ENCODE assay signal across 25 cellular contexts in genomic region chr14:84969501-84969900, GRCh38.
A peak's percentile ranks its signal among the peaks of the same experiment; 100 is the strongest.
DNase-seq lines count a peak whose midpoint lies in the region; ATAC-seq, FAIRE-seq and TF ChIP-seq lines count a peak whose summit lies in the region.
"Had no signal": no experiment of that assay in that cellular context is flagged by ENCODE, and none has a peak within 500 bp of the region (broad histone marks: within the 10 kb centered on the region; RNA-seq: fewer than 3 reads in every experiment).

No MANE protein-coding gene starts in this region.

- no peak for FAIRE-seq in endothelial cell of umbilical vein (lab: Jason Lieb, UNC)
- FAIRE-seq: kidney had no signal

- DNase-seq in NCI-H345 (lab: John Stamatoyannopoulos, UW) (peak; percentile 49), NCI-H345 treated with DMSO at 0.1 percent for 48 hours (lab: John Stamatoyannopoulos, UW; ENCODE audit: unreplicated experiment) (no peak), NCI-H510A treated with DMSO at 0.1 percent for 48 hours (lab: John Stamatoyannopoulos, UW) (peak; percentile 73), endothelial cell of umbilical vein (ENCODE audit: low read depth, low spot score) (no peak), upper lobe of right lung (no peak), erythroblast (lab: John Stamatoyannopoulos, UW) (no peak)
- DNase-seq in activated naive CD4-positive, alpha-beta T cell treated with anti-CD3 and anti-CD28 coated beads, Interleukin-2, amount 50 U/mL, for 72 hours (ENCODE audit: low spot score in 2 of 2) = no peak
- no peak for DNase-seq in activated CD8-positive, alpha-beta T cell treated with anti-CD3 and anti-CD28 coated beads, Interleukin-2, amount 10 ng/mL, durations not matched to agents 7 days and 5 days
- DNase-seq: ACHN; activated CD8-positive, alpha-beta memory T cell treated with anti-CD3 and anti-CD28 coated beads, Interleukin-2, amount 50 U/mL, for 4 hours; activated naive CD8-positive, alpha-beta T cell treated with anti-CD3 and anti-CD28 coated beads, Interleukin-2, amount 10 ng/mL, durations not matched to agents 7 days and 5 days; effector CD4-positive, alpha-beta T cell; H9; kidney; NCI-H1436; occipital lobe; PC-9; stimulated activated CD4-positive, alpha-beta T cell treated with anti-CD3 and anti-CD28 coated beads, Interleukin-2, amount 100 ng/mL, for 48 hours; stimulated activated naive CD4-positive, alpha-beta T cell; tibial artery; WERI-Rb-1 had no signal

- H3K4me1 ChIP-seq in endothelial cell of umbilical vein (ENCODE audit: control insufficient read depth, extremely low read depth, insufficient read depth, low read length) (peaks cover 17% of the 10 kb centered on the region), upper lobe of right lung (no peaks in the 10 kb centered on the region)
- H3K4me1 ChIP-seq: BLaER1 treated with 17β-estradiol and CSF1 and Interleukin-3, amounts not matched to agents 10 nM and 100 nM; tibial artery had no signal

- peak overlapping the region; percentile 30 for H2AFZ ChIP-seq in endothelial cell of umbilical vein (ENCODE audit: low read depth, low read length)
- H2AFZ ChIP-seq: PC-9 had no signal

- BruUV-seq in endothelial cell of umbilical vein (replicated peaks; lab: Mats Ljungman, UMichigan) = no TSS peak

- intact Hi-C loops in endothelial cell of umbilical vein (cut with micrococcal nuclease) (loop anchor here (5.0 to 10.0 kb wide), 3 partner anchors 347 to 825 kb away; no protein-coding TSS in a partner anchor), upper lobe of right lung (cut with DNase I) (no loop called here)

- no peak overlapping the region for H3K9ac ChIP-seq in endothelial cell of umbilical vein (replicated peaks; ENCODE audit: extremely low read depth, insufficient read depth, low read length)
- H3K9ac ChIP-seq: BLaER1 treated with 17β-estradiol and CSF1 and Interleukin-3, amounts not matched to agents 10 nM and 100 nM had no signal

- peak; percentile 30 for ATAC-seq in upper lobe of right lung
- ATAC-seq in activated naive CD4-positive, alpha-beta T cell treated with anti-CD3 and anti-CD28 coated beads, Interleukin-2, amount 50 U/mL, for 72 hours = no peak
- ATAC-seq in activated CD8-positive, alpha-beta T cell treated with anti-CD3 and anti-CD28 coated beads, Interleukin-2, amount 10 ng/mL, durations not matched to agents 7 days and 5 days = no peak
- ATAC-seq: activated T-helper 17 cell treated with anti-CD3 and anti-CD28 coated beads, Interleukin-2, amount 50 U/mL, for 72 hours had no signal

- H3K4me2 ChIP-seq in endothelial cell of umbilical vein (ENCODE audit: insufficient read depth, low read length) = no peak overlapping the region
- H3K4me2 ChIP-seq: BLaER1 treated with 17β-estradiol and CSF1 and Interleukin-3, amounts not matched to agents 10 nM and 100 nM; PC-9 had no signal

- H4K20me1 ChIP-seq in endothelial cell of umbilical vein (replicated peaks; ENCODE audit: control insufficient read depth, extremely low read depth, insufficient read depth, low read length) = no peaks in the 10 kb centered on the region
- H4K20me1 ChIP-seq: BLaER1 treated with 17β-estradiol and CSF1 and Interleukin-3, amounts not matched to agents 10 nM and 100 nM had no signal

- H3K4me3 ChIP-seq in endothelial cell of umbilical vein (replicated peaks in 1 of 3; ENCODE audit: insufficient read depth in 1 of 3, low read depth in 1 of 3, low read length in 3 of 3) (no peak overlapping the region), upper lobe of right lung (no peak overlapping the region)
- H3K4me3 ChIP-seq: BLaER1 treated with 17β-estradiol and CSF1 and Interleukin-3, amounts not matched to agents 10 nM and 100 nM; lung; PC-9; SK-N-MC; tibial artery had no signal

- peaks cover 12 to 20% of the 10 kb centered on the region in 2 donors for H3K9me3 Mint-ChIP-seq in activated naive CD4-positive, alpha-beta T cell treated with anti-CD3 and anti-CD28 coated beads, Interleukin-2, amount 50 U/mL, for 72 hours
- H3K9me3 Mint-ChIP-seq in activated CD8-positive, alpha-beta T cell treated with anti-CD3 and anti-CD28 coated beads, Interleukin-2, amount 10 ng/mL, durations not matched to agents 7 days and 5 days (ENCODE audit: insufficient read depth) = peaks cover 17% of the 10 kb centered on the region
- H3K9me3 Mint-ChIP-seq: H9 had no signal

- H3K79me2 ChIP-seq in endothelial cell of umbilical vein (ENCODE audit: control insufficient read depth, insufficient read depth, low read length) = no peaks in the 10 kb centered on the region

- CTCF ChIA-PET in endothelial cell of umbilical vein (lab: Charles Lee) = no interaction called here
- CTCF ChIA-PET in activated CD8-positive, alpha-beta T cell treated with anti-CD3 and anti-CD28 coated beads, Interleukin-2, amount 10 ng/mL, durations not matched to agents 7 days and 5 days (lab: Charles Lee) = no interaction called here

- no peak overlapping the region for H3K27ac Mint-ChIP-seq in activated naive CD4-positive, alpha-beta T cell treated with anti-CD3 and anti-CD28 coated beads, Interleukin-2, amount 50 U/mL, for 72 hours
- no peak overlapping the region for H3K27ac Mint-ChIP-seq in activated CD8-positive, alpha-beta T cell treated with anti-CD3 and anti-CD28 coated beads, Interleukin-2, amount 10 ng/mL, durations not matched to agents 7 days and 5 days
- H3K27ac Mint-ChIP-seq: activated naive CD8-positive, alpha-beta T cell treated with anti-CD3 and anti-CD28 coated beads, Interleukin-2, amount 10 ng/mL, durations not matched to agents 7 days and 5 days; activated T-helper 17 cell treated with anti-CD3 and anti-CD28 coated beads, Interleukin-2, amount 50 U/mL, for 72 hours; H9 had no signal

- H3K36me3 ChIP-seq in endothelial cell of umbilical vein (ENCODE audit: control insufficient read depth in 2 of 2, extremely low read depth in 1 of 2, insufficient read depth in 2 of 2, low read length in 2 of 2) (no peaks in the 10 kb centered on the region), upper lobe of right lung (no peaks in the 10 kb centered on the region)
- H3K36me3 ChIP-seq: BLaER1 treated with 17β-estradiol and CSF1 and Interleukin-3, amounts not matched to agents 10 nM and 100 nM; tibial artery; WERI-Rb-1 had no signal

- H3K9me3 ChIP-seq in endothelial cell of umbilical vein (replicated peaks; ENCODE audit: control insufficient read depth, insufficient read depth, low read length) (no peaks in the 10 kb centered on the region), upper lobe of right lung (no peaks in the 10 kb centered on the region)
- H3K9me3 ChIP-seq: BLaER1 treated with 17β-estradiol and CSF1 and Interleukin-3, amounts not matched to agents 10 nM and 100 nM; tibial artery had no signal

- no peak overlapping the region for H3K27ac ChIP-seq in endothelial cell of umbilical vein (ENCODE audit: insufficient read depth, low read depth, low read length)
- no peak overlapping the region for H3K27ac ChIP-seq in upper lobe of right lung
- H3K27ac ChIP-seq: BLaER1 treated with 17β-estradiol and CSF1 and Interleukin-3, amounts not matched to agents 10 nM and 100 nM; PC-9; SK-N-MC; tibial artery; WERI-Rb-1 had no signal

- no peak for TF ChIP-seq POLR2A in endothelial cell of umbilical vein (IDR thresholded peaks at IDR 0.05; ENCODE audit: low read depth, low read length)
- TF ChIP-seq POLR2A in erythroblast (IDR thresholded peaks at IDR 0.05; ENCODE audit: low read length) = no peak

- dilution Hi-C loops in endothelial cell of umbilical vein (cut with MboI; ENCODE audit: extremely low pct_ligation_motif_present, low sequenced_read_pairs) = no loop called here

- no peaks in the 10 kb centered on the region for H3K27me3 ChIP-seq in endothelial cell of umbilical vein (ENCODE audit: control insufficient read depth in 2 of 2, insufficient read depth in 2 of 2, low read length in 2 of 2)
- no peaks in the 10 kb centered on the region for H3K27me3 ChIP-seq in upper lobe of right lung
- H3K27me3 ChIP-seq: BLaER1 treated with 17β-estradiol and CSF1 and Interleukin-3, amounts not matched to agents 10 nM and 100 nM; tibial artery had no signal

- no peaks in the 10 kb centered on the region for H3K27me3 Mint-ChIP-seq in activated CD8-positive, alpha-beta T cell treated with anti-CD3 and anti-CD28 coated beads, Interleukin-2, amount 10 ng/mL, durations not matched to agents 7 days and 5 days (ENCODE audit: low read depth)
- H3K27me3 Mint-ChIP-seq: activated naive CD8-positive, alpha-beta T cell treated with anti-CD3 and anti-CD28 coated beads, Interleukin-2, amount 10 ng/mL, durations not matched to agents 7 days and 5 days; activated T-helper 17 cell treated with anti-CD3 and anti-CD28 coated beads, Interleukin-2, amount 50 U/mL, for 72 hours had no signal

- H3K9me1 ChIP-seq in endothelial cell of umbilical vein (replicated peaks; ENCODE audit: control insufficient read depth, extremely low read depth, insufficient read depth, low read length) = no peaks in the 10 kb centered on the region

- H3K36me3 Mint-ChIP-seq in activated naive CD4-positive, alpha-beta T cell treated with anti-CD3 and anti-CD28 coated beads, Interleukin-2, amount 50 U/mL, for 72 hours = no peaks in the 10 kb centered on the region
- H3K36me3 Mint-ChIP-seq in activated CD8-positive, alpha-beta T cell treated with anti-CD3 and anti-CD28 coated beads, Interleukin-2, amount 10 ng/mL, durations not matched to agents 7 days and 5 days (ENCODE audit: low read depth) = no peaks in the 10 kb centered on the region
- H3K36me3 Mint-ChIP-seq: activated naive CD8-positive, alpha-beta T cell treated with anti-CD3 and anti-CD28 coated beads, Interleukin-2, amount 10 ng/mL, durations not matched to agents 7 days and 5 days had no signal

- no peak overlapping the region for H3K4me3 Mint-ChIP-seq in activated CD8-positive, alpha-beta T cell treated with anti-CD3 and anti-CD28 coated beads, Interleukin-2, amount 10 ng/mL, durations not matched to agents 7 days and 5 days
- H3K4me3 Mint-ChIP-seq: activated naive CD8-positive, alpha-beta T cell treated with anti-CD3 and anti-CD28 coated beads, Interleukin-2, amount 10 ng/mL, durations not matched to agents 7 days and 5 days; activated T-helper 17 cell treated with anti-CD3 and anti-CD28 coated beads, Interleukin-2, amount 50 U/mL, for 72 hours; H9 had no signal

- TF ChIP-seq CTCF in endothelial cell of umbilical vein (IDR thresholded peaks at IDR 0.05; ENCODE audit: extremely low read depth in 1 of 2, insufficient read depth in 1 of 2, low read depth in 1 of 2, low read length in 2 of 2) (no peak), upper lobe of right lung (IDR thresholded peaks at IDR 0.05) (no peak)

- H3K4me1 Mint-ChIP-seq in activated CD8-positive, alpha-beta T cell treated with anti-CD3 and anti-CD28 coated beads, Interleukin-2, amount 10 ng/mL, durations not matched to agents 7 days and 5 days (ENCODE audit: low read depth) = no peaks in the 10 kb centered on the region
- H3K4me1 Mint-ChIP-seq: activated naive CD8-positive, alpha-beta T cell treated with anti-CD3 and anti-CD28 coated beads, Interleukin-2, amount 10 ng/mL, durations not matched to agents 7 days and 5 days; activated T-helper 17 cell treated with anti-CD3 and anti-CD28 coated beads, Interleukin-2, amount 50 U/mL, for 72 hours had no signal

- POLR2A ChIA-PET in endothelial cell of umbilical vein (lab: Charles Lee) = no interaction called here
- POLR2A ChIA-PET in activated CD8-positive, alpha-beta T cell treated with anti-CD3 and anti-CD28 coated beads, Interleukin-2, amount 10 ng/mL, durations not matched to agents 7 days and 5 days (lab: Charles Lee) = no interaction called here

TF ChIP-seq in endothelial cell of umbilical vein, 7 proteins besides CTCF, POLR2A, EP300 and RAD21 (continues in another document):
- TF ChIP-seq GATA2 (IDR thresholded peaks at IDR 0.05; ENCODE audit: insufficient read depth, insufficient read length, low read depth, low read length) = no peak

Comparison
In these comparisons a context has a peak if more than half of its experiments do, and no peak if none do; other contexts are left out.
1. DNase-seq: peak in NCI-H345 (single experiment) and NCI-H510A treated with DMSO at 0.1 percent for 48 hours (single experiment); none in NCI-H345 treated with DMSO at 0.1 percent for 48 hours (single experiment), endothelial cell of umbilical vein (single experiment), upper lobe of right lung (single experiment), erythroblast (0 of 2), activated naive CD4-positive, alpha-beta T cell treated with anti-CD3 and anti-CD28 coated beads, Interleukin-2, amount 50 U/mL, for 72 hours (0 of 2) and activated CD8-positive, alpha-beta T cell treated with anti-CD3 and anti-CD28 coated beads, Interleukin-2, amount 10 ng/mL, durations not matched to agents 7 days and 5 days (single experiment).